1 cellular context compared by ENCODE assay signal in genomic region chr1:28369518-28370219, GRCh38.
A peak's percentile ranks its signal among the peaks of the same experiment; 100 is the strongest.
TF ChIP-seq lines count a peak whose summit lies in the region.

PHACTR4 (plus strand) TSS chr1:28369740; CDS start chr1:28407448, 37,708 bp downstream.

TF ChIP-seq in K562, 482 proteins besides CTCF, POLR2A, EP300 and RAD21 (continued from another document and continues in another):
- TF ChIP-seq RNF219 (CRISPR knock-in tag; IDR thresholded peaks at IDR 0.05): no peak
- peak; percentile 62 for TF ChIP-seq NEUROD1 (IDR thresholded peaks at IDR 0.05; ENCODE audit: borderline replicate concordance, low read depth, low read length, partially characterized antibody)
- no peak for TF ChIP-seq ZNF584 (CRISPR knock-in tag; IDR thresholded peaks at IDR 0.05; ENCODE audit: low read depth)
- TF ChIP-seq HDAC2 (IDR thresholded peaks at IDR 0.05): peak; percentile 69; the same call in 1 of the 2 replicates
- TF ChIP-seq SIX5 (IDR thresholded peaks at IDR 0.05; ENCODE audit: borderline replicate concordance in 1 of 2, insufficient read depth in 1 of 2, low read depth in 1 of 2, low read length in 2 of 2): peak; percentile 76 to 83; a peak in 3 of 4 replicates
- no peak for TF ChIP-seq CSDE1 (IDR thresholded peaks at IDR 0.05)
- no peak for TF ChIP-seq SIRT6 (IDR thresholded peaks at IDR 0.05; ENCODE audit: low read depth, low read length)
- no peak for TF ChIP-seq ZNF785 (CRISPR knock-in tag; IDR thresholded peaks at IDR 0.05)
- TF ChIP-seq STAT5B (CRISPR knock-in tag; IDR thresholded peaks at IDR 0.05): no peak
- TF ChIP-seq CEBPB (tag; IDR thresholded peaks at IDR 0.05): no peak
- TF ChIP-seq SMARCB1 (IDR thresholded peaks at IDR 0.05; ENCODE audit: insufficient read length, low read depth): no peak
- TF ChIP-seq GTF2A2 (tag; IDR thresholded peaks at IDR 0.05): no peak
- no peak for TF ChIP-seq CEBPG (CRISPR knock-in tag; IDR thresholded peaks at IDR 0.05)
- no peak for TF ChIP-seq CEBPG (tag; conservative IDR thresholded peaks at IDR 0.05 in 1 of 2, IDR thresholded peaks at IDR 0.05 in 1 of 2)
- TF ChIP-seq, protein P1, sequence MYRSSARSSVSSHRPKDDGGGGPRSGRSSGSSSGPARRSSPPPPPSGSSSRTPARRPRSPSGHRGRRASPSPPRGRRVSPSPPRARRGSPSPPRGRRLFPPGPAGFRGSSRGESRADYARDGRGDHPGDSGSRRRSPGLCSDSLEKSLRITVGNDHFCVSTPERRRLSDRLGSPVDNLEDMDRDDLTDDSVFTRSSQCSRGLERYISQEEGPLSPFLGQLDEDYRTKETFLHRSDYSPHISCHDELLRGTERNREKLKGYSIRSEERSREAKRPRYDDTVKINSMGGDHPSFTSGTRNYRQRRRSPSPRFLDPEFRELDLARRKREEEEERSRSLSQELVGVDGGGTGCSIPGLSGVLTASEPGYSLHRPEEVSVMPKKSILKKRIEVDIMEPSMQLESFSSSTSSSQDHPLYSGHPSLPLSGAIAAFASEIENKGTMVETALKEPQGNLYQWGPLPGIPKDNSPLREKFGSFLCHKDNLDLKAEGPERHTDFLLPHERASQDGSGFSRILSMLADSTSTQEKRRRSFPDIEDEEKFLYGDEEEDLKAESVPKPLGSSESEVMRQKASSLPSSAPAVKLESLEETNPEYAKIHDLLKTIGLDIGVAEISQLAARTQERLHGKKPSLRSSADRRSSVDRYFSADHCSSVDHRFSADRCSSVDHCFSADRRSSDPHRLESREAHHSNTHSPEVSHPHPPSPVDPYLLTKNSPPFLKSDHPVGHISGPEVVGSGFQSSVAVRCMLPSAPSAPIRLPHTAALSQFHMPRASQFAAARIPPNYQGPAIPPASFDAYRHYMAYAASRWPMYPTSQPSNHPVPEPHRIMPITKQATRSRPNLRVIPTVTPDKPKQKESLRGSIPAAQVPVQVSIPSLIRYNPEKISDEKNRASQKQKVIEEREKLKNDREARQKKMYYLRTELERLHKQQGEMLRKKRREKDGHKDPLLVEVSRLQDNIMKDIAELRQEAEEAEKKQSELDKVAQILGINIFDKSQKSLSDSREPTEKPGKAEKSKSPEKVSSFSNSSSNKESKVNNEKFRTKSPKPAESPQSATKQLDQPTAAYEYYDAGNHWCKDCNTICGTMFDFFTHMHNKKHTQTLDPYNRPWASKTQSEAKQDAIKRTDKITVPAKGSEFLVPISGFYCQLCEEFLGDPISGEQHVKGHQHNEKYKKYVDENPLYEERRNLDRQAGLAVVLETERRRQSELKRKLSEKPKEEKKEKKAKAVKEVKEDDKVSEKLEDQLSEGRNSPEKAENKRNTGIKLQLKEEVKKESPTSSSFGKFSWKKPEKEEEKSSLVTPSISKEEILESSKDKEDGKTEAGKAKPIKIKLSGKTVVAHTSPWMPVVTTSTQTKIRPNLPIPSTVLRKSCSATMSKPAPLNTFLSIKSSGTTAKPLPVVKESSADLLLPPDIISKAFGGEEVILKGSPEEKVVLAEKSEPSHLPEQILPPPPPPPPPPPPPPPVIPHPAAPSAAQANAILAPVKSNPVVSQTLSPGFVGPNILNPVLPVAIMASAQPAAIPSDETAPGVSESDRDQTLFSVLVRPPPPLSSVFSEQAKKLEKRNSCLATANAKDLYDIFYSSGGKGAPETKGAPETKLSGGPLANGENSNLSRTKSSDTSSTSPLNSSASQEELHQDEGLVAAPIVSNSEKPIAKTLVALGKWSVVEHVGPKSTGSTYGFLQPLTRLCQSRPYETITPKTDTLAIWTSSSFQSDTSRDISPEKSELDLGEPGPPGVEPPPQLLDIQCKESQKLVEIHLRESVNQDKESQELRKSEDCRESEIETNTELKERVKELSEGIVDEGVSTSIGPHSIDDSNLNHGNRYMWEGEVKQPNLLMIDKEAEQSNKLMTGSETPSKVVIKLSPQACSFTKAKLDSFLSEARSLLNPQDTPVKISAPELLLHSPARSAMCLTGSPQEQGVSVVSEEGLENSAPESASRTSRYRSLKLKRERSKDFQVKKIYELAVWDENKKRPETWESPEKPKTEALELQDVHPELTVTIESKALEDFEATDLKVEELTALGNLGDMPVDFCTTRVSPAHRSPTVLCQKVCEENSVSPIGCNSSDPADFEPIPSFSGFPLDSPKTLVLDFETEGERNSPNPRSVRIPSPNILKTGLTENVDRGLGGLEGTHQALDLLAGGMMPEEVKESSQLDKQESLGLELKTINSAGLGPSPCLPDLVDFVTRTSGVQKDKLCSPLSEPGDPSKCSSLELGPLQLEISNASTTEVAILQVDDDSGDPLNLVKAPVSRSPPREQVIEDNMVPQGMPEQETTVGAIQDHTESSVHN (IDR thresholded peaks at IDR 0.05; ENCODE audit: borderline replicate concordance in 1 of 2, low read depth in 1 of 2): no peak
- TF ChIP-seq, protein P2, sequence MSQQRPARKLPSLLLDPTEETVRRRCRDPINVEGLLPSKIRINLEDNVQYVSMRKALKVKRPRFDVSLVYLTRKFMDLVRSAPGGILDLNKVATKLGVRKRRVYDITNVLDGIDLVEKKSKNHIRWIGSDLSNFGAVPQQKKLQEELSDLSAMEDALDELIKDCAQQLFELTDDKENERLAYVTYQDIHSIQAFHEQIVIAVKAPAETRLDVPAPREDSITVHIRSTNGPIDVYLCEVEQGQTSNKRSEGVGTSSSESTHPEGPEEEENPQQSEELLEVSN (IDR thresholded peaks at IDR 0.05; ENCODE audit: borderline replicate concordance in 1 of 2, extremely low read depth in 1 of 2, insufficient read depth in 1 of 2, insufficient read length in 1 of 2, low read depth in 1 of 2, low read length in 1 of 2, poor library complexity in 1 of 2, severe bottlenecking in 1 of 2): peak; percentile 88 to 95
- TF ChIP-seq HLTF (IDR thresholded peaks at IDR 0.05): peak; percentile 22; the same call in 1 of the 2 replicates
- 0 out of 2 replicates have a peak, but pooled peaks have one; percentile 46 for TF ChIP-seq CBX1 (IDR thresholded peaks at IDR 0.05; ENCODE audit: low read depth)
- TF ChIP-seq, protein P3, sequence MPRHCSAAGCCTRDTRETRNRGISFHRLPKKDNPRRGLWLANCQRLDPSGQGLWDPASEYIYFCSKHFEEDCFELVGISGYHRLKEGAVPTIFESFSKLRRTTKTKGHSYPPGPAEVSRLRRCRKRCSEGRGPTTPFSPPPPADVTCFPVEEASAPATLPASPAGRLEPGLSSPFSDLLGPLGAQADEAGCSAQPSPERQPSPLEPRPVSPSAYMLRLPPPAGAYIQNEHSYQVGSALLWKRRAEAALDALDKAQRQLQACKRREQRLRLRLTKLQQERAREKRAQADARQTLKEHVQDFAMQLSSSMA (CRISPR knock-in tag; IDR thresholded peaks at IDR 0.05): peak; percentile 66; the same call in 1 of the 2 replicates
- TF ChIP-seq BRF2 (IDR thresholded peaks at IDR 0.05; ENCODE audit: borderline replicate concordance, insufficient read depth, insufficient read length): no peak
- no peak for TF ChIP-seq PYGO2 (tag; IDR thresholded peaks at IDR 0.05)
- no peak for TF ChIP-seq CBFA2T2 (conservative IDR thresholded peaks at IDR 0.05)
- TF ChIP-seq, protein P4, sequence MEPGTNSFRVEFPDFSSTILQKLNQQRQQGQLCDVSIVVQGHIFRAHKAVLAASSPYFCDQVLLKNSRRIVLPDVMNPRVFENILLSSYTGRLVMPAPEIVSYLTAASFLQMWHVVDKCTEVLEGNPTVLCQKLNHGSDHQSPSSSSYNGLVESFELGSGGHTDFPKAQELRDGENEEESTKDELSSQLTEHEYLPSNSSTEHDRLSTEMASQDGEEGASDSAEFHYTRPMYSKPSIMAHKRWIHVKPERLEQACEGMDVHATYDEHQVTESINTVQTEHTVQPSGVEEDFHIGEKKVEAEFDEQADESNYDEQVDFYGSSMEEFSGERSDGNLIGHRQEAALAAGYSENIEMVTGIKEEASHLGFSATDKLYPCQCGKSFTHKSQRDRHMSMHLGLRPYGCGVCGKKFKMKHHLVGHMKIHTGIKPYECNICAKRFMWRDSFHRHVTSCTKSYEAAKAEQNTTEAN (CRISPR knock-in tag; IDR thresholded peaks at IDR 0.05): no peak
- no peak for TF ChIP-seq POLR3A (IDR thresholded peaks at IDR 0.05; ENCODE audit: borderline replicate concordance, extremely low read depth, insufficient read depth, insufficient read length)
- TF ChIP-seq FIP1L1 (IDR thresholded peaks at IDR 0.05; ENCODE audit: low read depth, low read length, poor library complexity, severe bottlenecking): peak; percentile 76
- no peak for TF ChIP-seq BRCA1 (IDR thresholded peaks at IDR 0.05)
- TF ChIP-seq BRCA1 (CRISPR knock-in tag; IDR thresholded peaks at IDR 0.05): no peak
- TF ChIP-seq ZNF239 (CRISPR knock-in tag; IDR thresholded peaks at IDR 0.05): no peak; the same call in none of the 2 replicates
- TF ChIP-seq ZNF280B (CRISPR knock-in tag; IDR thresholded peaks at IDR 0.05): no peak
- TF ChIP-seq ZNF384 (IDR thresholded peaks at IDR 0.05; ENCODE audit: low read depth, low read length): no peak
- no peak for TF ChIP-seq BDP1 (IDR thresholded peaks at IDR 0.05; ENCODE audit: insufficient read depth, insufficient read length)
- no peak for TF ChIP-seq ZNF311 (CRISPR knock-in tag; IDR thresholded peaks at IDR 0.05)
- TF ChIP-seq GTF2B (IDR thresholded peaks at IDR 0.05; ENCODE audit: extremely low read depth, insufficient read length): no peak
- TF ChIP-seq NFE2 (IDR thresholded peaks at IDR 0.05; ENCODE audit: low read depth): no peak
- TF ChIP-seq KHSRP (IDR thresholded peaks at IDR 0.05): no peak
- peak; percentile 77; the same call in 1 of the 2 replicates for TF ChIP-seq LCOR (CRISPR knock-in tag; IDR thresholded peaks at IDR 0.05)
- no peak for TF ChIP-seq HES1 (IDR thresholded peaks at IDR 0.05; ENCODE audit: low read depth)
- peak in 1 of 2 experiments; percentile 46; a peak in 1 of 4 replicates for TF ChIP-seq TRIM24 (IDR thresholded peaks at IDR 0.05)
- no peak for TF ChIP-seq NFE2L1 (tag; IDR thresholded peaks at IDR 0.05; ENCODE audit: borderline replicate concordance, low read depth)
- peak; percentile 27; the same call in 1 of the 2 replicates for TF ChIP-seq THAP12 (CRISPR knock-in tag; IDR thresholded peaks at IDR 0.05)
- 0 out of 2 replicates have a peak, but pooled peaks have one; percentile 14 for TF ChIP-seq DIDO1 (tag; IDR thresholded peaks at IDR 0.05; ENCODE audit: low read depth)
- no peak for TF ChIP-seq RBM17 (IDR thresholded peaks at IDR 0.05; ENCODE audit: borderline replicate concordance, low read depth, low read length)
- peak in 1 of 2 experiments; percentile 81; a peak in 2 of 4 replicates for TF ChIP-seq TEAD1 (CRISPR knock-in tag; IDR thresholded peaks at IDR 0.05)
- TF ChIP-seq GABPB1 (CRISPR knock-in tag; IDR thresholded peaks at IDR 0.05): peak; percentile 86
